20 cellular contexts compared by ENCODE assay signal in the genomic region with DNA sequence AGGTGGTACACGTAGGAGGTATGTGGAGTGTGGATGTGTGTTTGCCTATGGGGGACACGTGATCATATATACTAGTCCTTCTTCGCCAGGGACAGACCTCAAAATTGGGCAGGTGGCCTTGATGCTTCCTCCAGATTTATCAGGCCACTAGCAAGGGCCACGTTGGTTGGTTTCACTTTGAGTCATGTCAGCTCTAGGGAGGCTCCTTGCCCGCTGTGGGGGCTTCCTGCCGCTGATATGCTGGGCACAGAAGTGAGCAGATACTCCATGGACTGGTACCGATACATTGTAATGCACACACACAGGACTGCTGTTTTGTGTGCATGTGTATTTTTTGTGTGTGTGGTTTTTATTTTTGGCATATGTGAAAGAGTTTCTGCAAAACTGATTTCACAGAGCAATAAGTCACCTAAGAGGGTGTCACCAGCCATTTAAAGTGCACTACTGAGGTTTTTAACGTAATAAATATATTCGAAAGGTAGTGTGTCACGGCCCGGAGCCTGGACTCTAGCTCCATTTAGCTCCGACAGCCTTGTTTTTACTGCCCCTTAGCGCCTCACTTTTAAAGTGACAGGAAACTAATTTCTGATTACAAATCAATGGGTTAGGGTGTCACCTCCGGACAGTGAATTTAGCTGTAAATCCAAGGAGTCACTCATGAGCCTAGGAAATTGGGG.
DNase-seq lines count a peak whose midpoint lies in the region; ATAC-seq and TF ChIP-seq lines count a peak whose summit lies in the region.
"Had no signal": no experiment of that assay in that cellular context is flagged by ENCODE, and none has a peak within 500 bp of the region (broad histone marks: within the 10 kb centered on the region; RNA-seq: fewer than 3 reads in every experiment).

No MANE protein-coding gene starts in this region.

- H3K79me2 ChIP-seq in PC-9 (ENCODE audit: low read depth), result no peaks in the 10 kb centered on the region

- CTCF ChIA-PET in PC-9 (lab: Charles Lee), result no interaction called here

- no peaks in the 10 kb centered on the region for H3F3A ChIP-seq in PC-9 (ENCODE audit: insufficient read depth, low read depth)

- no peak overlapping the region for H2AFZ ChIP-seq in PC-9

- no peaks in the 10 kb centered on the region for H4K20me1 ChIP-seq in PC-9 (ENCODE audit: insufficient read depth)

- no peak overlapping the region for H3K27ac ChIP-seq in PC-9
- H3K27ac ChIP-seq: brain microvascular endothelial cell, epithelial cell of prostate, left lung had no signal

- intact Hi-C loops in PC-9 (cut with micrococcal nuclease; ENCODE audit: unreplicated experiment), result no loop called here

- peak; percentile 10 for DNase-seq in GM12865 (ENCODE audit: low read depth)
- DNase-seq in NCI-H774 (lab: John Stamatoyannopoulos, UW), result peak; percentile 89
- no peak for DNase-seq in epithelial cell of proximal tubule (ENCODE audit: low read depth)
- no peak for DNase-seq in nephron progenitor cell
- DNase-seq in PC-9, result no peak
- no peak for DNase-seq in CD1c-positive myeloid dendritic cell (ENCODE audit: extremely low spot score)
- no peak for DNase-seq in NCI-H146 (lab: John Stamatoyannopoulos, UW)
- DNase-seq: activated CD8-positive, alpha-beta T cell treated with anti-CD3 and anti-CD28 coated beads for 36 hours; activated gamma-delta T cell; activated T-cell treated with anti-CD3 and anti-CD28 coated beads for 4 hours; brain microvascular endothelial cell; CD4-positive, alpha-beta memory T cell; left lung; NCI-H2029 treated with DMSO at 0.1 percent for 48 hours; NCI-H226; SIG-M5 had no signal

- H3K9me3 Mint-ChIP-seq in nephron progenitor cell, result no peaks in the 10 kb centered on the region
- H3K9me3 Mint-ChIP-seq: activated CD8-positive, alpha-beta T cell treated with anti-CD3 and anti-CD28 coated beads for 36 hours; type B pancreatic cell had no signal

- H3K36me3 Mint-ChIP-seq in nephron progenitor cell (ENCODE audit: low read depth), result no peaks in the 10 kb centered on the region
- H3K36me3 Mint-ChIP-seq: CD4-positive, alpha-beta memory T cell; type B pancreatic cell had no signal

- POLR2A ChIA-PET in PC-9 (lab: Charles Lee; ENCODE audit: unreplicated experiment), result interaction anchor here (0.7 kb wide), 1 partner anchor 317 kb away, joined by 4 read pairs; no protein-coding TSS in a partner anchor

- H3K4me3 ChIP-seq in GM12865 (ENCODE audit: low read depth, low read length), result no peak overlapping the region
- peak overlapping the region; percentile 35 for H3K4me3 ChIP-seq in epithelial cell of proximal tubule (ENCODE audit: low read depth, low read length)
- no peak overlapping the region for H3K4me3 ChIP-seq in PC-9
- H3K4me3 ChIP-seq: left lung had no signal

- no peaks in the 10 kb centered on the region for H3K4me1 ChIP-seq in PC-9 (replicated peaks; ENCODE audit: insufficient read depth)
- H3K4me1 ChIP-seq: left lung had no signal

- H3K36me3 ChIP-seq in PC-9 (ENCODE audit: low read depth), result no peaks in the 10 kb centered on the region
- H3K36me3 ChIP-seq: brain microvascular endothelial cell, left lung had no signal

- peaks cover 66% of the 10 kb centered on the region for H3K27me3 ChIP-seq in PC-9 (ENCODE audit: insufficient read depth, low read depth)
- H3K27me3 ChIP-seq: brain microvascular endothelial cell had no signal

- H3K27ac Mint-ChIP-seq in nephron progenitor cell, result peak overlapping the region; percentile 62
- H3K27ac Mint-ChIP-seq: activated CD8-positive, alpha-beta T cell treated with anti-CD3 and anti-CD28 coated beads for 36 hours; CD4-positive, alpha-beta memory T cell; type B pancreatic cell had no signal

- no peaks in the 10 kb centered on the region for H3K9me2 ChIP-seq in PC-9 (ENCODE audit: insufficient read depth)

- TF ChIP-seq CTCF in GM12865 (IDR thresholded peaks at IDR 0.05; ENCODE audit: insufficient read depth, low read depth, low read length, missing control alignments), result no peak
- peak; percentile 54 for TF ChIP-seq CTCF in epithelial cell of proximal tubule (conservative IDR thresholded peaks at IDR 0.05; ENCODE audit: low read depth, low read length)
- TF ChIP-seq CTCF in nephron progenitor cell (IDR thresholded peaks at IDR 0.05), result no peak
- TF ChIP-seq CTCF in PC-9 (conservative IDR thresholded peaks at IDR 0.05), result no peak

- ATAC-seq in HG03039 (IDR thresholded peaks at IDR 0.05; ENCODE audit: unreplicated experiment), result no peak
- ATAC-seq: activated CD4-positive, CD25-positive, alpha-beta regulatory T cell treated with anti-CD3 and anti-CD28 coated beads, Interleukin-2, amount 50 U/mL, for 24 hours; activated CD8-positive, alpha-beta T cell treated with anti-CD3 and anti-CD28 coated beads for 36 hours; left lung had no signal

- no peak overlapping the region for H3K4me2 ChIP-seq in PC-9

- no TSS peak for BruUV-seq in PC-9 (replicated peaks; lab: Mats Ljungman, UMichigan)

- H3K4me3 Mint-ChIP-seq in nephron progenitor cell, result peak overlapping the region; percentile 10
- H3K4me3 Mint-ChIP-seq: activated CD8-positive, alpha-beta T cell treated with anti-CD3 and anti-CD28 coated beads for 36 hours; CD4-positive, alpha-beta memory T cell; type B pancreatic cell had no signal

- no peaks in the 10 kb centered on the region for H3K9me3 ChIP-seq in PC-9 (ENCODE audit: insufficient read depth, low read depth)
- H3K9me3 ChIP-seq: left lung had no signal

- peaks cover 95% of the 10 kb centered on the region for H3K4me1 Mint-ChIP-seq in nephron progenitor cell
- H3K4me1 Mint-ChIP-seq: CD4-positive, alpha-beta memory T cell had no signal

- H3K27me3 Mint-ChIP-seq in nephron progenitor cell (ENCODE audit: low read depth, poor library complexity), result no peaks in the 10 kb centered on the region
- H3K27me3 Mint-ChIP-seq: CD4-positive, alpha-beta memory T cell had no signal

Comparison
In these comparisons a context has a peak if more than half of its experiments do, and no peak if none do; other contexts are left out.
1. DNase-seq: peak in GM12865 (single experiment) and NCI-H774 (single experiment); none in epithelial cell of proximal tubule (single experiment), nephron progenitor cell (single experiment), PC-9 (0 of 2), CD1c-positive myeloid dendritic cell (single experiment) and NCI-H146 (single experiment).